ENCODE assay signal across 9 cellular contexts in genomic region chr7:126702242-126703016, GRCh38.
DNase-seq lines count a peak whose midpoint lies in the region; ATAC-seq and TF ChIP-seq lines count a peak whose summit lies in the region.
"Had no signal": no experiment of that assay in that cellular context is flagged by ENCODE, and none has a peak within 500 bp of the region (broad histone marks: within the 10 kb centered on the region; RNA-seq: fewer than 3 reads in every experiment).

No MANE protein-coding gene starts in this region.

- H3K27me3 ChIP-seq in Caco-2 (replicated peaks; ENCODE audit: control insufficient read depth, insufficient read depth, low read length): no peaks in the 10 kb centered on the region

- peak; percentile 41 for DNase-seq in ELR (ENCODE audit: low read depth)
- DNase-seq in GM19238 (ENCODE audit: insufficient read length, low spot score): no peak
- no peak for DNase-seq in COR-L47 (lab: John Stamatoyannopoulos, UW)
- no peak for DNase-seq in Caco-2
- DNase-seq in mucosa of gallbladder (ENCODE audit: low spot score): no peak
- DNase-seq: CD4-positive, CD25-positive, alpha-beta regulatory T cell had no signal

- ATAC-seq in GM21423 (IDR thresholded peaks at IDR 0.05; ENCODE audit: unreplicated experiment) (peak; percentile 35), HG03175 (IDR thresholded peaks at IDR 0.05; ENCODE audit: unreplicated experiment) (peak; percentile 37)

- H3K9me3 Mint-ChIP-seq in brain (peaks cover 0 to 3% (median 0%) of the 10 kb centered on the region in 5 experiments), Caco-2 (ENCODE audit: unreplicated experiment) (no peaks in the 10 kb centered on the region)

- POLR2A ChIA-PET in Caco-2 (lab: Charles Lee): no interaction called here

- BruUV-seq in Caco-2 (replicated peaks; lab: Mats Ljungman, UMichigan): no TSS peak

- intact Hi-C loops in Caco-2 (cut with micrococcal nuclease; ENCODE audit: unreplicated experiment): no loop called here

- H3K27ac Mint-ChIP-seq in brain: peak overlapping the region in 3 of 5 experiments; percentile 7 to 84 (median 9)
- H3K27ac Mint-ChIP-seq in Caco-2 (ENCODE audit: unreplicated experiment): no peak overlapping the region

- H3K4me3 ChIP-seq in Caco-2 (ENCODE audit: low read depth, low read length): no peak overlapping the region

- H3K9me3 ChIP-seq in Caco-2: no peaks in the 10 kb centered on the region

- no peaks in the 10 kb centered on the region for H3K27me3 Mint-ChIP-seq in brain
- H3K27me3 Mint-ChIP-seq in Caco-2 (ENCODE audit: insufficient read depth, unreplicated experiment): no peaks in the 10 kb centered on the region

- H3K4me3 Mint-ChIP-seq in brain (no peak overlapping the region), Caco-2 (ENCODE audit: unreplicated experiment) (no peak overlapping the region)

- no peaks in the 10 kb centered on the region for H3K4me1 ChIP-seq in Caco-2

- peaks cover 46% of the 10 kb centered on the region for H3K4me1 Mint-ChIP-seq in brain
- H3K4me1 Mint-ChIP-seq in Caco-2 (ENCODE audit: low read depth, unreplicated experiment): no peaks in the 10 kb centered on the region

- H3K36me3 ChIP-seq in Caco-2 (ENCODE audit: control insufficient read depth, insufficient read depth, low read length): no peaks in the 10 kb centered on the region

- TF ChIP-seq CTCF in brain (conservative IDR thresholded peaks at IDR 0.05) (no peak), Caco-2 (IDR thresholded peaks at IDR 0.05; ENCODE audit: insufficient read depth in 1 of 2, low read depth in 1 of 2, low read length in 1 of 2, severe bottlenecking in 1 of 2, unreplicated experiment in 1 of 2) (no peak)

- H3K36me3 Mint-ChIP-seq in brain (no peaks in the 10 kb centered on the region), Caco-2 (ENCODE audit: insufficient read depth, unreplicated experiment) (no peaks in the 10 kb centered on the region)
- H3K36me3 Mint-ChIP-seq: CD4-positive, CD25-positive, alpha-beta regulatory T cell had no signal

- CTCF ChIA-PET in Caco-2 (lab: Charles Lee): no interaction called here
